ENCODE assay signal across 1 cellular context in genomic region chr3:50262778-50263177, GRCh38.
TF ChIP-seq lines count a peak whose summit lies in the region.

No MANE protein-coding gene starts in this region.

TF ChIP-seq in HCT116, 20 proteins besides CTCF, POLR2A, EP300 and RAD21:
- TF ChIP-seq ATF3 (IDR thresholded peaks at IDR 0.05), result no peak
- TF ChIP-seq CBX3 (IDR thresholded peaks at IDR 0.05; ENCODE audit: low read depth), result no peak
- no peak for TF ChIP-seq SP1 (IDR thresholded peaks at IDR 0.05; ENCODE audit: low read depth)
- TF ChIP-seq YY1 (IDR thresholded peaks at IDR 0.05; ENCODE audit: extremely low read depth, insufficient replicate concordance, low read depth, low read length), result no peak
- TF ChIP-seq ELF1 (IDR thresholded peaks at IDR 0.05; ENCODE audit: borderline replicate concordance, low read depth), result no peak
- TF ChIP-seq JUND (IDR thresholded peaks at IDR 0.05), result no peak
- TF ChIP-seq EZH2 (IDR thresholded peaks at IDR 0.05), result no peak
- TF ChIP-seq CEBPB (IDR thresholded peaks at IDR 0.05; ENCODE audit: low read depth), result no peak
- TF ChIP-seq ZFX (IDR thresholded peaks at IDR 0.05), result no peak
- no peak for TF ChIP-seq POLR2AphosphoS5 (IDR thresholded peaks at IDR 0.05; ENCODE audit: low read depth, low read length)
- TF ChIP-seq FOSL1 (IDR thresholded peaks at IDR 0.05; ENCODE audit: low read depth), result no peak
- TF ChIP-seq ZBTB33 (IDR thresholded peaks at IDR 0.05; ENCODE audit: extremely low read depth, insufficient replicate concordance, low read length), result no peak
- no peak for TF ChIP-seq MAX (IDR thresholded peaks at IDR 0.05)
